ENCODE assay signal across 11 cellular contexts in the genomic region with DNA sequence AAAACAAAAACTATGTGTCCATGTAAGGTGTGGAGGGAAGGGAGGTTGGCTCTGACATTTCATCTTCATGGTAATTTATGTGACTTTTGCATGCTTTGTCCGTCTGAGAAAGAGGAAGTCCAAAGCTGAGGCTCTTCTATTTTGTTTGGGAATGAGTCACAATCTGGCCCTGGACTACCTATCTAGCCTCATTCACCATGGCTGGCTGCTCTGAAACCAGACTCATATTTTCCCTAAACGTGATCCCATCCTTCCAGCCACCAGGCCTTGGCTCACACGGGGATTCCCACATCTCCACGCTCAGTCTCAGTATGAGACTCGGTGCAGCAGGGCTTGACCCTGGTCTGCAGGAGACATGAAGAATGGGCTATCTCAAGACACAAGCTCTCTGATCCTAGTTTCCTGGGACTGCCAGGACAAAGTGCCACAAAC.
DNase-seq lines count a peak whose midpoint lies in the region; ATAC-seq and TF ChIP-seq lines count a peak whose summit lies in the region.
"Had no signal": no experiment of that assay in that cellular context is flagged by ENCODE, and none has a peak within 500 bp of the region (broad histone marks: within the 10 kb centered on the region; RNA-seq: fewer than 3 reads in every experiment).

No MANE protein-coding gene starts in this region.

- in situ Hi-C loops in astrocyte of the spinal cord (cut with HindIII; ENCODE audit: low sequenced_read_pairs) = no loop called here

- ATAC-seq in GM19351 (IDR thresholded peaks at IDR 0.05; ENCODE audit: unreplicated experiment) (peak; percentile 83), HG03060 (IDR thresholded peaks at IDR 0.05; ENCODE audit: low read depth, unreplicated experiment) (peak; percentile 70)

- H3K4me3 ChIP-seq in AG09309 (ENCODE audit: control insufficient read depth, low read depth, low read length) (no peak overlapping the region), astrocyte of the spinal cord (ENCODE audit: low read depth, low read length) (no peak overlapping the region)
- H3K4me3 ChIP-seq: BLaER1 treated with 17β-estradiol and CSF1 and Interleukin-3, amounts not matched to agents 10 nM and 100 nM; SJSA1 had no signal

- TF ChIP-seq CTCF in AG09309 (IDR thresholded peaks at IDR 0.05; ENCODE audit: control insufficient read depth, insufficient read depth, low read depth, low read length, missing control alignments) (no peak), astrocyte of the spinal cord (IDR thresholded peaks at IDR 0.05; ENCODE audit: low read depth, low read length) (no peak)

- DNase-seq in AG09309 (ENCODE audit: low read depth) (peak; percentile 10), astrocyte of the spinal cord (ENCODE audit: low read depth, low spot score) (peak; percentile 60), NCI-H526 (lab: John Stamatoyannopoulos, UW) (no peak), putamen (ENCODE audit: low spot score) (no peak), RPMI8226 (no peak), middle frontal gyrus (ENCODE audit: extremely low spot score, low spot score) (no peak)
- DNase-seq: activated naive CD8-positive, alpha-beta T cell treated with anti-CD3 and anti-CD28 coated beads, Interleukin-2, amount 10 ng/mL, durations not matched to agents 7 days and 5 days had no signal

Comparison
In these comparisons a context has a peak if more than half of its experiments do, and no peak if none do; other contexts are left out.
1. DNase-seq: peak in AG09309 (single experiment) and astrocyte of the spinal cord (single experiment); none in NCI-H526 (0 of 2), putamen (single experiment), RPMI8226 (single experiment) and middle frontal gyrus (single experiment).